Comparison of ENCODE assay signal across 18 cellular contexts in genomic region chr11:94272738-94273313, GRCh38. TPM values are rescaled to one million over a fixed set of nuclear protein-coding genes. Genes with fewer than 3 reads are reported as not detected.
A peak's percentile ranks its signal among the peaks of the same experiment; 100 is the strongest.
DNase-seq lines count a peak whose midpoint lies in the region; ATAC-seq, FAIRE-seq and TF ChIP-seq lines count a peak whose summit lies in the region.
"Had no signal": no experiment of that assay in that cellular context is flagged by ENCODE, and none has a peak within 500 bp of the region (broad histone marks: within the 10 kb centered on the region; RNA-seq: fewer than 3 reads in every experiment).

No MANE protein-coding gene starts in this region.

- H3K27me3 Mint-ChIP-seq in stimulated activated memory B cell treated with anti-CD40 and anti-IgM and Interleukin-4, amounts not matched to agents 10 μg/mL and 1 μg/mL and 100 μg/mL, for 72 hours: no peaks in the 10 kb centered on the region
- H3K27me3 Mint-ChIP-seq in activated T-helper 17 cell treated with anti-CD3 and anti-CD28 coated beads, Interleukin-2, amount 50 U/mL, for 72 hours: no peaks in the 10 kb centered on the region

- no peaks in the 10 kb centered on the region for H3K9me3 ChIP-seq in pancreas
- H3K9me3 ChIP-seq: right lobe of liver had no signal

- TF ChIP-seq CTCF in pancreas (IDR thresholded peaks at IDR 0.05): no peak

- no peaks in the 10 kb centered on the region for H3K36me3 Mint-ChIP-seq in stimulated activated memory B cell treated with anti-CD40 and anti-IgM and Interleukin-4, amounts not matched to agents 10 μg/mL and 1 μg/mL and 100 μg/mL, for 72 hours
- H3K36me3 Mint-ChIP-seq in activated T-helper 17 cell treated with anti-CD3 and anti-CD28 coated beads, Interleukin-2, amount 50 U/mL, for 72 hours (ENCODE audit: low read depth): no peaks in the 10 kb centered on the region
- H3K36me3 Mint-ChIP-seq: WTC11 had no signal

- H3K4me1 Mint-ChIP-seq in stimulated activated memory B cell treated with anti-CD40 and anti-IgM and Interleukin-4, amounts not matched to agents 10 μg/mL and 1 μg/mL and 100 μg/mL, for 72 hours: no peaks in the 10 kb centered on the region
- H3K4me1 Mint-ChIP-seq in activated T-helper 17 cell treated with anti-CD3 and anti-CD28 coated beads, Interleukin-2, amount 50 U/mL, for 72 hours: no peaks in the 10 kb centered on the region

- no peak overlapping the region for H3K27ac Mint-ChIP-seq in stimulated activated memory B cell treated with anti-CD40 and anti-IgM and Interleukin-4, amounts not matched to agents 10 μg/mL and 1 μg/mL and 100 μg/mL, for 72 hours
- H3K27ac Mint-ChIP-seq in activated T-helper 17 cell treated with anti-CD3 and anti-CD28 coated beads, Interleukin-2, amount 50 U/mL, for 72 hours: no peak overlapping the region
- H3K27ac Mint-ChIP-seq: WTC11 had no signal

- H3K4me3 ChIP-seq in pancreas: no peak overlapping the region
- H3K4me3 ChIP-seq: dorsolateral prefrontal cortex, right lobe of liver had no signal

- H3K4me1 ChIP-seq in pancreas: no peaks in the 10 kb centered on the region
- H3K4me1 ChIP-seq: right lobe of liver had no signal

- ATAC-seq in GM19351 (IDR thresholded peaks at IDR 0.05; ENCODE audit: unreplicated experiment) (peak; percentile 42), HG02642 (IDR thresholded peaks at IDR 0.05; ENCODE audit: poor library complexity, unreplicated experiment) (peak; percentile 44), HG03460 (IDR thresholded peaks at IDR 0.05; ENCODE audit: unreplicated experiment) (peak; percentile 51), pancreas (no peak), GM18909 (IDR thresholded peaks at IDR 0.05; ENCODE audit: poor library complexity, unreplicated experiment) (no peak)
- peak; percentile 18 for ATAC-seq in stimulated activated memory B cell treated with anti-CD40 and anti-IgM and Interleukin-4, amounts not matched to agents 10 μg/mL and 1 μg/mL and 100 μg/mL, for 72 hours
- no peak for ATAC-seq in activated T-helper 17 cell treated with anti-CD3 and anti-CD28 coated beads, Interleukin-2, amount 50 U/mL, for 72 hours (replicated peaks)
- ATAC-seq: WTC11 had no signal

- intact Hi-C loops in pancreas (cut with DNase I): no loop called here

- DNase-seq in pancreas: no peak
- DNase-seq: activated T-cell treated with anti-CD3 and anti-CD28 coated beads for 4 hours; amygdala; dorsolateral prefrontal cortex; foreskin fibroblast; GDM1; islet precursor cell; NCI-H2081 treated with DMSO at 0.1 percent for 48 hours; NK-92 treated with Interleukin-12 subunit alpha and Interleukin-12 subunit beta, amount 100 ng/mL, for 24 hours; right lobe of liver had no signal

- H3K36me3 ChIP-seq in pancreas: no peaks in the 10 kb centered on the region
- H3K36me3 ChIP-seq: right lobe of liver had no signal

- H3K27ac ChIP-seq in pancreas: no peak overlapping the region
- H3K27ac ChIP-seq: dorsolateral prefrontal cortex, right lobe of liver had no signal

- 50 to 52% methylated on average over 6 of the region's 6 CpGs for WGBS in pancreas, 2 donors

- FAIRE-seq in pancreas (lab: Jason Lieb, UNC): no peak

- no peaks in the 10 kb centered on the region for H3K27me3 ChIP-seq in pancreas
- H3K27me3 ChIP-seq: dorsolateral prefrontal cortex, right lobe of liver had no signal

- H3K4me3 Mint-ChIP-seq in stimulated activated memory B cell treated with anti-CD40 and anti-IgM and Interleukin-4, amounts not matched to agents 10 μg/mL and 1 μg/mL and 100 μg/mL, for 72 hours: no peak overlapping the region
- no peak overlapping the region for H3K4me3 Mint-ChIP-seq in activated T-helper 17 cell treated with anti-CD3 and anti-CD28 coated beads, Interleukin-2, amount 50 U/mL, for 72 hours
- H3K4me3 Mint-ChIP-seq: WTC11 had no signal

- peaks cover 5% of the 10 kb centered on the region for H3K9me3 Mint-ChIP-seq in stimulated activated memory B cell treated with anti-CD40 and anti-IgM and Interleukin-4, amounts not matched to agents 10 μg/mL and 1 μg/mL and 100 μg/mL, for 72 hours
- H3K9me3 Mint-ChIP-seq in activated T-helper 17 cell treated with anti-CD3 and anti-CD28 coated beads, Interleukin-2, amount 50 U/mL, for 72 hours: peaks cover 5% of the 10 kb centered on the region

RNA-seq across cellular contexts. Expression of gene IZUMO1R, which starts 31.6 kb away (rescaled TPM):
- not detected for total RNA-seq in pancreas
- not detected for polyA plus RNA-seq in pancreas
- not detected for total RNA-seq in activated T-helper 17 cell treated with anti-CD3 and anti-CD28 coated beads, Interleukin-2, amount 50 U/mL, for 72 hours
- total RNA-seq: dorsolateral prefrontal cortex, LHCN-M2, right lobe of liver, WTC11 had no signal

Comparison
In these comparisons a context has a peak if more than half of its experiments do, and no peak if none do; other contexts are left out.
1. ATAC-seq: peak in GM19351 (single experiment), HG02642 (single experiment), HG03460 (single experiment) and stimulated activated memory B cell treated with anti-CD40 and anti-IgM and Interleukin-4, amounts not matched to agents 10 μg/mL and 1 μg/mL and 100 μg/mL, for 72 hours (single experiment); none in pancreas (0 of 4), activated T-helper 17 cell treated with anti-CD3 and anti-CD28 coated beads, Interleukin-2, amount 50 U/mL, for 72 hours (single experiment) and GM18909 (single experiment).